ENCODE assay signal across 9 cellular contexts in genomic region chr2:107833152-107833551, GRCh38. TPM values are rescaled to one million over a fixed set of nuclear protein-coding genes. Genes with fewer than 3 reads are reported as not detected.
"Had no signal": no experiment of that assay in that cellular context is flagged by ENCODE, and none has a peak within 500 bp of the region (broad histone marks: within the 10 kb centered on the region; RNA-seq: fewer than 3 reads in every experiment).

No MANE protein-coding gene starts in this region.

RNA-seq across cellular contexts. Expression of gene RGPD4, which starts 6.5 kb away (rescaled TPM):
- polyA plus RNA-seq: naive thymus-derived CD4-positive, alpha-beta T cell; naive thymus-derived CD8-positive, alpha-beta T cell; ovary; pancreas; right cardiac atrium; sigmoid colon; small intestine; smooth muscle cell; spleen had no signal
